In the genomic region with DNA sequence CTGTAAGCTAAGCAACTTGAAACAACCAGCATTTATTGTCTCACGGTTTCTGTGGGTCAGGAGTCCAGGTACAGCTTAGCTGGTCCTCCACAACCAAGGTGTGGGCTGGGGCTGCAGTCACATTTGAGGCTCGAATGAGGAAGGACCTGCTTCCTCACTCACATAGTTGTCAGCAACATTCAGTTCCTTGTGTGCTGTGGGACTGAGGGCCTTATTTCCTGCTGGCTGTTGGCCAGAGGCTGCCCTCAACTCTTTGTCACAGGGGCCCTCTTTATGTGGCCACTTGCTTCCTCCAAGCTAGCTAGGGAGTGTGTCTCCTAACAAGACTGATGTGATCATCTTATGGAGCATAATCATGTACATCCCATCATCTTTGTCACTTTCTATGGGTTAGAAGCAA, we compare ENCODE assay signal across 10 cellular contexts. TPM values are rescaled to one million over a fixed set of nuclear protein-coding genes. Genes with fewer than 3 reads are reported as not detected.
DNase-seq lines count a peak whose midpoint lies in the region; FAIRE-seq and TF ChIP-seq lines count a peak whose summit lies in the region.
"Had no signal": no experiment of that assay in that cellular context is flagged by ENCODE, and none has a peak within 500 bp of the region (broad histone marks: within the 10 kb centered on the region; RNA-seq: fewer than 3 reads in every experiment).

No MANE protein-coding gene starts in this region.

- H3K36me3 ChIP-seq in small intestine (ENCODE audit: control insufficient read depth in 2 of 2, insufficient read depth in 2 of 2, low read length in 2 of 2) = no peaks in the 10 kb centered on the region
- H3K36me3 ChIP-seq in brain microvascular endothelial cell (replicated peaks) = no peaks in the 10 kb centered on the region

- TF ChIP-seq CTCF in brain microvascular endothelial cell (IDR thresholded peaks at IDR 0.05; ENCODE audit: low read depth, low read length, missing control alignments) = no peak

- H3K27me3 ChIP-seq in small intestine (ENCODE audit: control insufficient read depth in 2 of 2, insufficient read depth in 2 of 2, low read length in 2 of 2) (no peaks in the 10 kb centered on the region), brain microvascular endothelial cell (replicated peaks) (no peaks in the 10 kb centered on the region)

- no peaks in the 10 kb centered on the region for H3K27me3 Mint-ChIP-seq in activated CD4-positive, alpha-beta memory T cell treated with anti-CD3 and anti-CD28 coated beads, Interleukin-2, amount 10 ng/mL, durations not matched to agents 7 days and 5 days
- no peaks in the 10 kb centered on the region for H3K27me3 Mint-ChIP-seq in activated CD4-positive, alpha-beta memory T cell treated with anti-CD3 and anti-CD28 coated beads for 36 hours

- peaks cover 0 to 8% of the 10 kb centered on the region in 2 donors for H3K4me1 ChIP-seq in small intestine (ENCODE audit: control insufficient read depth in 2 of 2, insufficient read depth in 1 of 2, low read depth in 1 of 2, low read length in 1 of 2)

- FAIRE-seq in small intestine (lab: Jason Lieb, UNC) = no peak
- FAIRE-seq: islet of Langerhans had no signal

- peaks cover 10% of the 10 kb centered on the region for H3K9me3 Mint-ChIP-seq in activated CD4-positive, alpha-beta memory T cell treated with anti-CD3 and anti-CD28 coated beads, Interleukin-2, amount 10 ng/mL, durations not matched to agents 7 days and 5 days
- no peaks in the 10 kb centered on the region for H3K9me3 Mint-ChIP-seq in activated CD4-positive, alpha-beta memory T cell treated with anti-CD3 and anti-CD28 coated beads for 36 hours

- POLR2A ChIA-PET in activated CD4-positive, alpha-beta memory T cell treated with anti-CD3 and anti-CD28 coated beads, Interleukin-2, amount 10 ng/mL, durations not matched to agents 7 days and 5 days (lab: Charles Lee) = interaction anchor here (1.1 to 3.6 kb wide), 3 partner anchors 9 to 51 kb away, joined by 3 to 13 read pairs (median 12); no protein-coding TSS in a partner anchor
- POLR2A ChIA-PET in activated CD4-positive, alpha-beta memory T cell treated with anti-CD3 and anti-CD28 coated beads for 36 hours (lab: Charles Lee) = no interaction called here

- peaks cover 95% of the 10 kb centered on the region for H3K4me1 Mint-ChIP-seq in activated CD4-positive, alpha-beta memory T cell treated with anti-CD3 and anti-CD28 coated beads, Interleukin-2, amount 10 ng/mL, durations not matched to agents 7 days and 5 days
- peaks cover 94% of the 10 kb centered on the region for H3K4me1 Mint-ChIP-seq in activated CD4-positive, alpha-beta memory T cell treated with anti-CD3 and anti-CD28 coated beads for 36 hours (ENCODE audit: low read depth)

- H3K36me3 Mint-ChIP-seq in activated CD4-positive, alpha-beta memory T cell treated with anti-CD3 and anti-CD28 coated beads, Interleukin-2, amount 10 ng/mL, durations not matched to agents 7 days and 5 days (ENCODE audit: low read depth) = peaks cover 9% of the 10 kb centered on the region
- no peaks in the 10 kb centered on the region for H3K36me3 Mint-ChIP-seq in activated CD4-positive, alpha-beta memory T cell treated with anti-CD3 and anti-CD28 coated beads for 36 hours

- WGBS in small intestine, 3 donors = 27 to 56% (median 34%) methylated on average over 2 of the region's 2 CpGs

- no peak overlapping the region for H3K27ac ChIP-seq in small intestine (ENCODE audit: low read depth in 1 of 2, low read length in 1 of 2)
- no peak overlapping the region for H3K27ac ChIP-seq in brain microvascular endothelial cell

- H3K9me3 ChIP-seq in small intestine (ENCODE audit: control insufficient read depth, low read depth) = no peaks in the 10 kb centered on the region

- in situ Hi-C loops in brain microvascular endothelial cell (cut with HindIII; ENCODE audit: low pct_ligation_motif_present, low sequenced_read_pairs) = no loop called here

- DNase-seq in activated CD4-positive, alpha-beta memory T cell treated with anti-CD3 and anti-CD28 coated beads, Interleukin-2, amount 10 ng/mL, durations not matched to agents 7 days and 5 days = no peak
- DNase-seq in activated CD4-positive, alpha-beta memory T cell treated with anti-CD3 and anti-CD28 coated beads for 36 hours = no peak
- DNase-seq in OCI-M1 (lab: John Stamatoyannopoulos, UW) = peak; percentile 19
- DNase-seq in head of caudate nucleus = peak in 30 of 42 donors; percentile 21 to 73 (median 45)
- peak; percentile 11 for DNase-seq in small intestine
- DNase-seq in NCI-H524 treated with DMSO at 0.1 percent for 48 hours (lab: John Stamatoyannopoulos, UW) = no peak
- DNase-seq in NCI-H1092 (lab: John Stamatoyannopoulos, UW) = no peak
- no peak for DNase-seq in brain microvascular endothelial cell
- DNase-seq: NCI-H187 treated with DMSO at 0.1 percent for 48 hours had no signal

- intact Hi-C loops in activated CD4-positive, alpha-beta memory T cell treated with anti-CD3 and anti-CD28 coated beads for 36 hours (cut with micrococcal nuclease) = no loop called here
- intact Hi-C loops in head of caudate nucleus (cut with DNase I) = loop anchor here (10.0 kb wide), 1 partner anchor 82 kb away; no protein-coding TSS in a partner anchor

- CTCF ChIA-PET in activated CD4-positive, alpha-beta memory T cell treated with anti-CD3 and anti-CD28 coated beads, Interleukin-2, amount 10 ng/mL, durations not matched to agents 7 days and 5 days (lab: Charles Lee) = interaction anchor here (0.8 kb wide), 1 partner anchor 24 kb away, joined by 3 read pairs; no protein-coding TSS in a partner anchor
- CTCF ChIA-PET in activated CD4-positive, alpha-beta memory T cell treated with anti-CD3 and anti-CD28 coated beads for 36 hours (lab: Charles Lee) = interaction anchor here (0.9 to 1.1 kb wide), 2 partner anchors 10 to 22 kb away, joined by 3 to 4 read pairs; no protein-coding TSS in a partner anchor

- H3K27ac Mint-ChIP-seq in activated CD4-positive, alpha-beta memory T cell treated with anti-CD3 and anti-CD28 coated beads, Interleukin-2, amount 10 ng/mL, durations not matched to agents 7 days and 5 days = peak overlapping the region; percentile 7
- H3K27ac Mint-ChIP-seq in activated CD4-positive, alpha-beta memory T cell treated with anti-CD3 and anti-CD28 coated beads for 36 hours = no peak overlapping the region

- H3K4me3 Mint-ChIP-seq in activated CD4-positive, alpha-beta memory T cell treated with anti-CD3 and anti-CD28 coated beads, Interleukin-2, amount 10 ng/mL, durations not matched to agents 7 days and 5 days = no peak overlapping the region
- no peak overlapping the region for H3K4me3 Mint-ChIP-seq in activated CD4-positive, alpha-beta memory T cell treated with anti-CD3 and anti-CD28 coated beads for 36 hours

- H3K4me3 ChIP-seq in small intestine (ENCODE audit: low read depth in 1 of 2, low read length in 2 of 2) (no peak overlapping the region), brain microvascular endothelial cell (ENCODE audit: low read depth, low read length) (no peak overlapping the region)

RNA-seq across cellular contexts. Expression of gene SEMA4D, which starts 29.2 kb away (rescaled TPM):
- 100 to 1,000 TPM; 339 to 350 TPM for total RNA-seq in activated CD4-positive, alpha-beta memory T cell treated with anti-CD3 and anti-CD28 coated beads, Interleukin-2, amount 10 ng/mL, durations not matched to agents 7 days and 5 days
- 100 to 1,000 TPM; 159 to 161 TPM for total RNA-seq in activated CD4-positive, alpha-beta memory T cell treated with anti-CD3 and anti-CD28 coated beads for 36 hours
- polyA plus RNA-seq in small intestine = 1 to 10 TPM in 2 of 3 donors, under 1 TPM in 1; 0.67 to 8.8 (median 4.6) TPM

Comparison
In these comparisons a context has a peak if more than half of its experiments do, and no peak if none do; other contexts are left out.
1. DNase-seq: peak in OCI-M1 (single experiment), head of caudate nucleus (30 of 42) and small intestine (single experiment); none in activated CD4-positive, alpha-beta memory T cell treated with anti-CD3 and anti-CD28 coated beads, Interleukin-2, amount 10 ng/mL, durations not matched to agents 7 days and 5 days (single experiment), activated CD4-positive, alpha-beta memory T cell treated with anti-CD3 and anti-CD28 coated beads for 36 hours (single experiment), NCI-H524 treated with DMSO at 0.1 percent for 48 hours (single experiment), NCI-H1092 (single experiment) and brain microvascular endothelial cell (single experiment).